21 cellular contexts compared by ENCODE assay signal in genomic region chr5:979100-979817, GRCh38. TPM values are rescaled to one million over a fixed set of nuclear protein-coding genes. Genes with fewer than 3 reads are reported as not detected.
DNase-seq lines count a peak whose midpoint lies in the region; ATAC-seq, FAIRE-seq and TF ChIP-seq lines count a peak whose summit lies in the region.
"Had no signal": no experiment of that assay in that cellular context is flagged by ENCODE, and none has a peak within 500 bp of the region (broad histone marks: within the 10 kb centered on the region; RNA-seq: fewer than 3 reads in every experiment).

No MANE protein-coding gene starts in this region.

- H3K9me2 ChIP-seq in SK-N-SH: no peaks in the 10 kb centered on the region

- no peaks in the 10 kb centered on the region for H3K9me3 ChIP-seq in HepG2 (ENCODE audit: low read length)
- no peaks in the 10 kb centered on the region for H3K9me3 ChIP-seq in right lobe of liver
- H3K9me3 ChIP-seq in osteoblast (ENCODE audit: low read depth, low read length): no peaks in the 10 kb centered on the region
- no peaks in the 10 kb centered on the region for H3K9me3 ChIP-seq in CD4-positive, alpha-beta T cell (ENCODE audit: control insufficient read depth, low read length)
- no peaks in the 10 kb centered on the region for H3K9me3 ChIP-seq in SK-N-SH
- H3K9me3 ChIP-seq: upper lobe of right lung had no signal

- H2AFZ ChIP-seq in HepG2 (ENCODE audit: low read length) (no peak overlapping the region), osteoblast (ENCODE audit: low read length) (no peak overlapping the region), SK-N-SH (ENCODE audit: low read depth) (no peak overlapping the region)

- H3K36me3 ChIP-seq in HepG2 (replicated peaks in 1 of 2; ENCODE audit: control insufficient read depth in 1 of 2, insufficient read depth in 2 of 2, low read length in 2 of 2) (no peaks in the 10 kb centered on the region), right lobe of liver (no peaks in the 10 kb centered on the region), osteoblast (ENCODE audit: insufficient read depth, low read length) (no peaks in the 10 kb centered on the region), SK-N-SH (replicated peaks in 1 of 2; ENCODE audit: control insufficient read depth in 1 of 2, insufficient read depth in 2 of 2, low read length in 1 of 2) (no peaks in the 10 kb centered on the region)
- H3K36me3 ChIP-seq: upper lobe of right lung had no signal

- TF ChIP-seq CTCF in HepG2 (CRISPR knock-in tag; IDR thresholded peaks at IDR 0.05) (no peak), right lobe of liver (IDR thresholded peaks at IDR 0.05) (no peak), endothelial cell (IDR thresholded peaks at IDR 0.05; ENCODE audit: unreplicated experiment) (no peak), osteoblast (IDR thresholded peaks at IDR 0.05; ENCODE audit: extremely low read depth, low read depth, low read length) (no peak), SK-N-SH (IDR thresholded peaks at IDR 0.05) (no peak)
- TF ChIP-seq CTCF in CD4-positive, alpha-beta T cell (IDR thresholded peaks at IDR 0.05): no peak

- no peak overlapping the region for H3K27ac ChIP-seq in HepG2 (ENCODE audit: extremely low read length, insufficient read depth, low read length)
- no peak overlapping the region for H3K27ac ChIP-seq in right lobe of liver
- H3K27ac ChIP-seq in osteoblast (ENCODE audit: low read depth, low read length): no peak overlapping the region
- no peak overlapping the region for H3K27ac ChIP-seq in CD4-positive, alpha-beta T cell (ENCODE audit: low read depth, low read length)
- H3K27ac ChIP-seq in SK-N-SH (ENCODE audit: low read depth in 2 of 2, low read length in 1 of 2): no peak overlapping the region

- CTCF ChIA-PET in HepG2 (lab: Yijun Ruan, JAX; ENCODE audit: low intra/inter-chr PET ratio, low total read pairs) (no interaction called here), SK-N-SH (lab: Yijun Ruan, JAX) (interaction anchor here (1.1 to 2.8 kb wide), 4 partner anchors 11 to 56 kb away, joined by 3 to 13 read pairs (median 4); partner anchors contain the start of gene NKD2)
- CTCF ChIA-PET in CD4-positive, alpha-beta T cell (lab: Charles Lee): no interaction called here

- H3K27me3 ChIP-seq in HepG2 (ENCODE audit: control insufficient read depth in 1 of 2, insufficient read depth in 2 of 2, low read length in 2 of 2) (peaks cover 9 to 41% of the 10 kb centered on the region in 2 experiments; a peak in 4 of 5 replicates), right lobe of liver (no peaks in the 10 kb centered on the region), osteoblast (ENCODE audit: insufficient read depth, low read length) (peaks cover 17% of the 10 kb centered on the region), SK-N-SH (ENCODE audit: insufficient read depth) (peaks cover 6% of the 10 kb centered on the region; the same call in 1 of the 2 replicates)
- H3K27me3 ChIP-seq in CD4-positive, alpha-beta T cell (ENCODE audit: control insufficient read depth, insufficient read depth, low read length): no peaks in the 10 kb centered on the region
- H3K27me3 ChIP-seq: upper lobe of right lung had no signal

- BruUV-seq in HepG2 (replicated peaks; lab: Mats Ljungman, UMichigan): no TSS peak

- H3K9ac ChIP-seq in HepG2 (ENCODE audit: insufficient read depth, low read depth, low read length): no peak overlapping the region
- no peak overlapping the region for H3K9ac ChIP-seq in SK-N-SH

- H3K4me3 ChIP-seq in HepG2 (replicated peaks in 1 of 3; ENCODE audit: insufficient read depth in 1 of 3, low read depth in 2 of 3, low read length in 3 of 3): no peak overlapping the region
- H3K4me3 ChIP-seq in right lobe of liver: no peak overlapping the region
- no peak overlapping the region for H3K4me3 ChIP-seq in osteoblast (ENCODE audit: insufficient read depth, low read length)
- H3K4me3 ChIP-seq in SK-N-SH (ENCODE audit: low read depth in 2 of 2, low read length in 1 of 2): no peak overlapping the region
- H3K4me3 ChIP-seq: lung, upper lobe of right lung had no signal

- peaks cover 20% of the 10 kb centered on the region for H3K4me1 ChIP-seq in HepG2 (ENCODE audit: insufficient read depth, low read length)
- no peaks in the 10 kb centered on the region for H3K4me1 ChIP-seq in right lobe of liver
- H3K4me1 ChIP-seq in osteoblast (ENCODE audit: insufficient read depth, low read length): peaks cover 7% of the 10 kb centered on the region
- H3K4me1 ChIP-seq in SK-N-SH (ENCODE audit: control insufficient read depth in 1 of 2, insufficient read depth in 2 of 2, low read depth in 1 of 2, low read length in 1 of 2): peaks cover 0 to 5% of the 10 kb centered on the region in 2 experiments; a peak in 1 of 4 replicates

- DNase-seq in HepG2 (ENCODE audit: low spot score): no peak
- no peak for DNase-seq in right lobe of liver
- no peak for DNase-seq in endothelial cell (ENCODE audit: low spot score)
- DNase-seq in osteoblast (ENCODE audit: insufficient read length, low spot score, missing footprints): peak; percentile 52
- DNase-seq in RCC 7860 (ENCODE audit: low spot score): no peak
- no peak for DNase-seq in CD4-positive, alpha-beta T cell
- DNase-seq in SK-N-SH: no peak
- DNase-seq: activated CD4-positive, alpha-beta T cell treated with anti-CD3 and anti-CD28 coated beads for 1 hour; CD8-positive, alpha-beta T cell; Kasumi-1; NCI-H1694 treated with DMSO at 0.1 percent for 48 hours; NCI-H774; SHP77; stimulated activated CD4-positive, alpha-beta T cell treated with anti-CD3 and anti-CD28 coated beads, Interleukin-15, amount 100 ng/mL, for 24 hours; SW 1271 had no signal

- 65% methylated on average over 15 of the region's 24 CpGs for WGBS in HepG2 (ENCODE audit: low lambda C conversion rate)
- 78% methylated on average over 16 of the region's 24 CpGs for WGBS in right lobe of liver (ENCODE audit: insufficient coverage, low coverage, low lambda C conversion rate, missing lambda C conversion rate)
- 83% methylated on average over 17 of the region's 24 CpGs for WGBS in SK-N-SH (ENCODE audit: low lambda C conversion rate)

- H3K4me3 Mint-ChIP-seq in endothelial cell (ENCODE audit: unreplicated experiment): no peak overlapping the region
- H3K4me3 Mint-ChIP-seq in CD4-positive, alpha-beta T cell: no peak overlapping the region
- H3K4me3 Mint-ChIP-seq: activated naive CD4-positive, alpha-beta T cell treated with anti-CD3 and anti-CD28 coated beads, Interleukin-2, amount 50 U/mL, for 24 hours; CD8-positive, alpha-beta T cell had no signal

- TF ChIP-seq EP300 in HepG2 (IDR thresholded peaks at IDR 0.05; ENCODE audit: low read depth in 2 of 2, low read length in 2 of 2): no peak
- TF ChIP-seq EP300 in HepG2 (CRISPR knock-in tag; IDR thresholded peaks at IDR 0.05; ENCODE audit: borderline replicate concordance): no peak
- no peak for TF ChIP-seq EP300 in SK-N-SH (IDR thresholded peaks at IDR 0.05; ENCODE audit: borderline replicate concordance in 1 of 2, low read depth in 1 of 2, low read length in 1 of 2)

- no peak overlapping the region for H3K4me2 ChIP-seq in HepG2 (ENCODE audit: low read depth, low read length)
- no peak overlapping the region for H3K4me2 ChIP-seq in osteoblast (ENCODE audit: insufficient read depth, low read length)
- H3K4me2 ChIP-seq in SK-N-SH: no peak overlapping the region

- H3K79me2 ChIP-seq in HepG2 (ENCODE audit: insufficient read depth, low read length) (no peaks in the 10 kb centered on the region), osteoblast (ENCODE audit: insufficient read depth, low read length) (no peaks in the 10 kb centered on the region), SK-N-SH (ENCODE audit: insufficient read depth) (no peaks in the 10 kb centered on the region)

- ATAC-seq in HepG2 (no peak), right lobe of liver (no peak), GM21390 (IDR thresholded peaks at IDR 0.05; ENCODE audit: unreplicated experiment) (no peak)
- no peak for ATAC-seq in CD4-positive, alpha-beta T cell (ENCODE audit: poor library complexity)
- ATAC-seq: CD8-positive, alpha-beta T cell; upper lobe of right lung had no signal

- POLR2A ChIA-PET in HepG2 (lab: Yijun Ruan, JAX) (no interaction called here), SK-N-SH (lab: Yijun Ruan, JAX) (no interaction called here)
- POLR2A ChIA-PET in CD4-positive, alpha-beta T cell (lab: Charles Lee): no interaction called here

- peaks cover 6% of the 10 kb centered on the region for H3K36me3 Mint-ChIP-seq in endothelial cell (ENCODE audit: low read depth, unreplicated experiment)
- H3K36me3 Mint-ChIP-seq in CD4-positive, alpha-beta T cell (ENCODE audit: low read depth): no peaks in the 10 kb centered on the region
- H3K36me3 Mint-ChIP-seq: CD8-positive, alpha-beta T cell had no signal

- H3K9me3 Mint-ChIP-seq in endothelial cell (ENCODE audit: unreplicated experiment): no peaks in the 10 kb centered on the region
- H3K9me3 Mint-ChIP-seq in CD4-positive, alpha-beta T cell: no peaks in the 10 kb centered on the region
- H3K9me3 Mint-ChIP-seq: activated naive CD4-positive, alpha-beta T cell treated with anti-CD3 and anti-CD28 coated beads, Interleukin-2, amount 50 U/mL, for 24 hours; CD8-positive, alpha-beta T cell had no signal

- peak overlapping the region; percentile 55 for H3K27ac Mint-ChIP-seq in endothelial cell (ENCODE audit: unreplicated experiment)
- H3K27ac Mint-ChIP-seq in CD4-positive, alpha-beta T cell: no peak overlapping the region
- H3K27ac Mint-ChIP-seq: activated naive CD4-positive, alpha-beta T cell treated with anti-CD3 and anti-CD28 coated beads, Interleukin-2, amount 50 U/mL, for 24 hours; CD8-positive, alpha-beta T cell had no signal

- in situ Hi-C loops in HepG2 (cut with HindIII; ENCODE audit: extremely low pct_ligation_motif_present, low pct_unique_long_range_greater_than_20kb): no loop called here

- peaks cover 19% of the 10 kb centered on the region for H3K4me1 Mint-ChIP-seq in endothelial cell (ENCODE audit: unreplicated experiment)
- H3K4me1 Mint-ChIP-seq in CD4-positive, alpha-beta T cell (ENCODE audit: low read depth): peaks cover 9% of the 10 kb centered on the region

- no peaks in the 10 kb centered on the region for H3F3A ChIP-seq in SK-N-SH (replicated peaks; ENCODE audit: insufficient read depth)

- TF ChIP-seq POLR2A in HepG2 (IDR thresholded peaks at IDR 0.05; ENCODE audit: insufficient read depth in 1 of 2, low read depth in 2 of 2, low read length in 2 of 2): no peak
- TF ChIP-seq POLR2A in right lobe of liver (IDR thresholded peaks at IDR 0.05): no peak

- TF ChIP-seq RAD21 in HepG2 (CRISPR knock-in tag; IDR thresholded peaks at IDR 0.05) (no peak), SK-N-SH (IDR thresholded peaks at IDR 0.05; ENCODE audit: low read length) (no peak)

- intact Hi-C loops in HepG2 (cut with micrococcal nuclease; ENCODE audit: unreplicated experiment) (no loop called here), right lobe of liver (cut with DNase I) (no loop called here)
- intact Hi-C loops in CD4-positive, alpha-beta T cell (cut with DNase I, micrococcal nuclease): no loop called here

- peaks cover 6% of the 10 kb centered on the region for H3K27me3 Mint-ChIP-seq in endothelial cell (ENCODE audit: unreplicated experiment)
- H3K27me3 Mint-ChIP-seq in CD4-positive, alpha-beta T cell: no peaks in the 10 kb centered on the region

- FAIRE-seq in HepG2 (lab: Jason Lieb, UNC) (no peak), RCC 7860 (lab: Jason Lieb, UNC) (no peak)
- FAIRE-seq: frontal cortex had no signal

- H4K20me1 ChIP-seq in HepG2 (ENCODE audit: insufficient read depth, low read length) (no peaks in the 10 kb centered on the region), osteoblast (ENCODE audit: insufficient read depth, low read length) (no peaks in the 10 kb centered on the region), SK-N-SH (ENCODE audit: insufficient read depth) (no peaks in the 10 kb centered on the region)

RNA-seq across cellular contexts. Expression of gene NKD2, which starts 29.3 kb away (rescaled TPM):
- total RNA-seq in HepG2 (2016; rRNA removed; fragmentation: Illumina TruSeq; extraction: Trizol): 0.53 and 0.94 TPM in 2 replicates
- total RNA-seq in HepG2 (2016; cell fraction: cytosol; rRNA removed; fragmentation: Illumina TruSeq; extraction: Trizol; ENCODE audit: low read depth): 0.26 and 0.91 TPM in 2 replicates
- 0.77 and 1.1 TPM in 2 replicates for total RNA-seq in HepG2 (2016; cell fraction: insoluble cytoplasmic fraction; rRNA removed; fragmentation: Illumina TruSeq; extraction: Trizol)
- 0.48 and 0.90 TPM in 2 replicates for total RNA-seq in HepG2 (2016; cell fraction: membrane; rRNA removed; fragmentation: Illumina TruSeq; extraction: Trizol)
- total RNA-seq in HepG2 (2016; cell fraction: nucleus; rRNA removed; fragmentation: Illumina TruSeq; extraction: Trizol): 0.81 and 2.0 TPM in 2 replicates
- polyA plus RNA-seq in HepG2 (2011; rRNA removed): 0.81 and 0.82 TPM in 2 replicates
- polyA plus RNA-seq in HepG2 (2011; cell fraction: cytosol; rRNA removed): 0.13 and 0.70 TPM in 2 replicates
- 10.6 and 14.1 TPM in 2 replicates for polyA plus RNA-seq in HepG2 (2011; cell fraction: nucleus; rRNA removed)
- 0.39 and 0.79 TPM in 2 replicates for polyA plus RNA-seq in HepG2 (2012)
- 0.59 and 0.60 TPM in 2 replicates for polyA plus RNA-seq in HepG2 (2016; cell fraction: cytosol; fragmentation: Illumina TruSeq; extraction: Trizol; ENCODE audit: low read depth)
- 1.1 and 1.2 TPM in 2 replicates for polyA plus RNA-seq in HepG2 (2016; cell fraction: insoluble cytoplasmic fraction; fragmentation: Illumina TruSeq; extraction: Trizol; ENCODE audit: low read depth)
- polyA plus RNA-seq in HepG2 (2016; cell fraction: membrane; fragmentation: Illumina TruSeq; extraction: Trizol; ENCODE audit: low read depth): 0.76 and 0.84 TPM in 2 replicates
- 5.1 and 6.3 TPM in 2 replicates for polyA plus RNA-seq in HepG2 (2016; cell fraction: nucleus; fragmentation: Illumina TruSeq; extraction: Trizol; ENCODE audit: insufficient read depth, low read depth)
- polyA minus RNA-seq in HepG2 (2011; rRNA and poly(A)+ RNA removed; ENCODE audit: low replicate concordance): 1.6 TPM in 1 of 2 replicates, not detected in the other
- 0.30 and 0.62 TPM in 2 replicates for polyA minus RNA-seq in HepG2 (2011; cell fraction: cytosol; rRNA and poly(A)+ RNA removed)
- polyA minus RNA-seq in HepG2 (2011; cell fraction: nucleus; rRNA and poly(A)+ RNA removed): 0.62 and 1.0 TPM in 2 replicates
- 1 to 10 TPM in 4 of 6 experiments, under 1 TPM in 2; 0.93 to 2.9 (median 2.2) TPM for total RNA-seq in right lobe of liver
- 1.8 TPM for total RNA-seq in endothelial cell (ENCODE audit: unreplicated experiment)
- total RNA-seq in osteoblast: under 0.01 TPM in 1 of 2 replicates, not detected in the other
- total RNA-seq in CD4-positive, alpha-beta T cell: under 1 TPM; 0.17 to 0.30 TPM
- not detected in 2 replicates for polyA plus RNA-seq in SK-N-SH (2012; rRNA removed)
- not detected in 2 replicates for polyA plus RNA-seq in SK-N-SH (2012; cell fraction: cytosol; rRNA removed)
- 0.06 TPM in 1 of 2 replicates, not detected in the other for polyA plus RNA-seq in SK-N-SH (2012; cell fraction: nucleus; rRNA removed)
- total RNA-seq: myocyte had no signal
